In the genomic region with DNA sequence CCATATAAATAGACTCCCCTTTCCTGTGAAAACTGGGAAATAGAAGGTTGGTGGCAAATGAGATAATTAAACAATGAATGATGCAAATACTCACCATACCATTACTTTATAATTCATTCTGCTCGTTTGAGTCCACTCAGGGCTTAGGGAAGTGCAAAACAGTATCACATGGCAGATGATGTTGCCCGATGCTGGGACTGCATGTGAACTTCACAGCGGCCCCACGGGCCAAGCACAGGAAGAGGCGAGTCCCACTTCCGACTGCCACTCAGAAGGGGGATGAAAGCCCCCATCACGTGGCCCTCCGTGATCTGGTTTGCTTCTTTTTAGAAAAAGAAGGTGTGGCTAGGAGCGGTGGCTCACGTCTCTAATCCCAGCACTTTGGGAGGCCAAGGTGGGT, we compare ENCODE assay signal across 14 cellular contexts.
"Had no signal": no experiment of that assay in that cellular context is flagged by ENCODE, and none has a peak within 500 bp of the region (broad histone marks: within the 10 kb centered on the region; RNA-seq: fewer than 3 reads in every experiment).

No MANE protein-coding gene starts in this region.

- DNase-seq: activated CD4-positive, alpha-beta memory T cell treated with anti-CD3 and anti-CD28 coated beads for 36 hours; aorta; foreskin keratinocyte; heart right ventricle; right cardiac atrium; SK-N-SH; transverse colon had no signal

- H3K27me3 Mint-ChIP-seq: activated CD4-positive, alpha-beta memory T cell treated with anti-CD3 and anti-CD28 coated beads for 36 hours; activated naive CD4-positive, alpha-beta T cell treated with anti-CD3 and anti-CD28 coated beads, Interleukin-2, amount 50 U/mL, for 24 hours; activated T-helper 17 cell treated with anti-CD3 and anti-CD28 coated beads, Interleukin-2, amount 50 U/mL, for 72 hours had no signal

- H3K27ac Mint-ChIP-seq: activated CD4-positive, alpha-beta memory T cell treated with anti-CD3 and anti-CD28 coated beads for 36 hours; activated naive CD4-positive, alpha-beta T cell treated with anti-CD3 and anti-CD28 coated beads, Interleukin-2, amount 50 U/mL, for 24 hours; activated T-helper 17 cell treated with anti-CD3 and anti-CD28 coated beads, Interleukin-2, amount 50 U/mL, for 72 hours; mesothelial cell of epicardium; progenitor cell of endocrine pancreas; stimulated activated effector memory CD8-positive, alpha-beta T cell treated with anti-CD3 and anti-CD28 coated beads, Interleukin-12 subunit alpha, Interleukin-12 subunit beta, amount 100 ng/mL, for 72 hours had no signal

- ATAC-seq: activated T-helper 17 cell treated with anti-CD3 and anti-CD28 coated beads, Interleukin-2, amount 50 U/mL, for 72 hours; foreskin keratinocyte; Right ventricle myocardium inferior; stimulated activated effector memory CD8-positive, alpha-beta T cell treated with anti-CD3 and anti-CD28 coated beads, Interleukin-12 subunit alpha, Interleukin-12 subunit beta, amount 100 ng/mL, for 72 hours had no signal

- H3K9me3 Mint-ChIP-seq: activated CD4-positive, alpha-beta memory T cell treated with anti-CD3 and anti-CD28 coated beads for 36 hours; activated naive CD4-positive, alpha-beta T cell treated with anti-CD3 and anti-CD28 coated beads, Interleukin-2, amount 50 U/mL, for 24 hours; activated T-helper 17 cell treated with anti-CD3 and anti-CD28 coated beads, Interleukin-2, amount 50 U/mL, for 72 hours; mesothelial cell of epicardium; stimulated activated effector memory CD8-positive, alpha-beta T cell treated with anti-CD3 and anti-CD28 coated beads, Interleukin-12 subunit alpha, Interleukin-12 subunit beta, amount 100 ng/mL, for 72 hours had no signal

- H3K27ac ChIP-seq: foreskin keratinocyte, neutrophil had no signal

- H3K4me3 ChIP-seq: heart right ventricle, transverse colon had no signal

- H3K9me3 ChIP-seq: heart right ventricle, neutrophil, SK-N-SH, transverse colon had no signal

- H3K4me3 Mint-ChIP-seq: activated CD4-positive, alpha-beta memory T cell treated with anti-CD3 and anti-CD28 coated beads for 36 hours; activated naive CD4-positive, alpha-beta T cell treated with anti-CD3 and anti-CD28 coated beads, Interleukin-2, amount 50 U/mL, for 24 hours; activated T-helper 17 cell treated with anti-CD3 and anti-CD28 coated beads, Interleukin-2, amount 50 U/mL, for 72 hours; mesothelial cell of epicardium; stimulated activated effector memory CD8-positive, alpha-beta T cell treated with anti-CD3 and anti-CD28 coated beads, Interleukin-12 subunit alpha, Interleukin-12 subunit beta, amount 100 ng/mL, for 72 hours had no signal

- H3K36me3 Mint-ChIP-seq: activated CD4-positive, alpha-beta memory T cell treated with anti-CD3 and anti-CD28 coated beads for 36 hours; activated naive CD4-positive, alpha-beta T cell treated with anti-CD3 and anti-CD28 coated beads, Interleukin-2, amount 50 U/mL, for 24 hours had no signal

- H3K27me3 ChIP-seq: foreskin keratinocyte, heart right ventricle, transverse colon had no signal
